Comparison of ENCODE assay signal across 8 cellular contexts in genomic region chr1:43708006-43708412, GRCh38. TPM values are rescaled to one million over a fixed set of nuclear protein-coding genes. Genes with fewer than 3 reads are reported as not detected.
DNase-seq lines count a peak whose midpoint lies in the region; ATAC-seq and TF ChIP-seq lines count a peak whose summit lies in the region.

No MANE protein-coding gene starts in this region.

- H3K27me3 ChIP-seq in cardiac muscle cell = no peaks in the 10 kb centered on the region

- H3K4me1 ChIP-seq in cardiac muscle cell (ENCODE audit: low read depth) = peaks cover 6% of the 10 kb centered on the region

- H3K9me3 ChIP-seq in cardiac muscle cell (ENCODE audit: low read depth) = no peaks in the 10 kb centered on the region

- intact Hi-C loops in Right ventricle myocardium superior (cut with DNase I) = no loop called here

- no peak for DNase-seq in cardiac muscle cell (ENCODE audit: low read depth in 1 of 2, low spot score in 1 of 2)
- DNase-seq in Right ventricle myocardium superior = no peak
- DNase-seq in fibroblast of villous mesenchyme (ENCODE audit: low read depth) = peak; percentile 58
- no peak for DNase-seq in stimulated activated CD4-positive, alpha-beta T cell treated with anti-CD3 and anti-CD28 coated beads, Interleukin-12 subunit alpha, Interleukin-12 subunit beta, amount 100 ng/mL, for 4 hours
- no peak for DNase-seq in NCI-H1436 treated with DMSO at 0.1 percent for 48 hours (lab: John Stamatoyannopoulos, UW)

- no peak for ATAC-seq in Right ventricle myocardium superior (ENCODE audit: poor library complexity)
- ATAC-seq in esophagus mucosa = no peak

- peaks cover 12% of the 10 kb centered on the region for H3K36me3 ChIP-seq in cardiac muscle cell

- H3K27ac ChIP-seq in cardiac muscle cell (peak overlapping the region; percentile 91), VCaP (peak overlapping the region; percentile 85), skin epidermis (peak overlapping the region in 20 of 21 experiments; percentile 27 to 89 (median 80))

- TF ChIP-seq CTCF in cardiac muscle cell (IDR thresholded peaks at IDR 0.05; ENCODE audit: low read depth, low read length) (no peak), VCaP (conservative IDR thresholded peaks at IDR 0.05) (no peak), fibroblast of villous mesenchyme (IDR thresholded peaks at IDR 0.05; ENCODE audit: insufficient read depth, low read depth, low read length) (no peak)

- peak overlapping the region; percentile 88 for H3K4me3 ChIP-seq in cardiac muscle cell
- peak overlapping the region; percentile 74 for H3K4me3 ChIP-seq in fibroblast of villous mesenchyme (ENCODE audit: low read depth, low read length)
- H3K4me3 ChIP-seq in skin epidermis = peak overlapping the region; percentile 61 to 100 (median 90)

RNA-seq across cellular contexts. Expression of gene ST3GAL3, which starts 0.7 kb away (rescaled TPM):
- total RNA-seq in cardiac muscle cell (27.8 and 34.7 TPM in 2 replicates), Right ventricle myocardium superior (24.2 TPM), fibroblast of villous mesenchyme (16.8 and 17.4 TPM in 2 replicates), esophagus mucosa (5.5 TPM)
- polyA plus RNA-seq in cardiac muscle cell = 35.6 and 35.7 TPM in 2 replicates

RNA-seq across cellular contexts. Expression of gene KDM4A, which starts 58.1 kb away (rescaled TPM):
- total RNA-seq in cardiac muscle cell (29.0 and 29.8 TPM in 2 replicates), Right ventricle myocardium superior (13.2 TPM), fibroblast of villous mesenchyme (43.2 and 52.7 TPM in 2 replicates), esophagus mucosa (23.4 TPM)
- polyA plus RNA-seq in cardiac muscle cell = 21.5 and 24.6 TPM in 2 replicates
